8 cellular contexts compared by ENCODE assay signal in the genomic region with DNA sequence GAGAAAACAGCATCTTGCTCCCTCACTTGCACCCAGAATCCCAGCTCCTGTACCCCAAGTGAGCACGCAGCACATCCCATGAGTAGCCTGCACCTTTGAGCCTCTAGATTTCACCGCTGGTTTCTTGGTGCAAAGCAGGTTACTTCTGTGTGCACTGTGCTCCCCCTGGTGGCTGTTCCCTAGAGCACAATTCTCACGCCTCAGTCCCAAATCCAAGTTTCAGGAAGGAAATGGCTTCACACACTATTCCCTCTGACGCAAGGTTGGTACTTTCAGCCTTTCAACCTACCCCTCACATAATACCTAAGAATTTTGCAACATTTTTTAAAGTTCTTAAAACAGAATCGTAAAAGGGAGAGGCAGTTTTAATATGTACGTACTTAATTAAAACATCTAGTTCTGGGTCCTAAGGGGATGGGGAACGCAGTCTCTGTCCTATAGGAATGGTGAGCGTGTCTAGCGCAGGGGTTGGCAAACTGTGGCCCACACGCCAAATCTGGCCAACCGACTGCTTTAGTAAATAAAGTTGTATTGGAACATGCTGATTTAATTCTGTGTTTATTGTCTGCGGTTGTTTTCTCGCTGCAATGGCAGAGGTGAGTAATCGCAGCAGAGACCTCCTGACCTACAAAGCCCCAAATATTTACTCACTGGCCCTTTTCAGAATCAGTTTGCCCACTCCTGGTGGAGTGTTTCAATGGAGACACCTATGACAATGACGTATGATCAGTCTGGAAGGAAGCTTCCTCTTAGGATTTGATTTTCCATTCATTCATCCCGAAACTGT. TPM values are rescaled to one million over a fixed set of nuclear protein-coding genes. Genes with fewer than 3 reads are reported as not detected.
DNase-seq lines count a peak whose midpoint lies in the region; ATAC-seq and TF ChIP-seq lines count a peak whose summit lies in the region.

No MANE protein-coding gene starts in this region.

- H4K20me1 ChIP-seq in smooth muscle cell (ENCODE audit: low read depth), result no peaks in the 10 kb centered on the region

- no peak for TF ChIP-seq POLR2A in NB4 (IDR thresholded peaks at IDR 0.05; ENCODE audit: extremely low read depth, insufficient read length)

- H3K27ac ChIP-seq in VCaP, result no peak overlapping the region
- H3K27ac ChIP-seq in heart right ventricle, result no peak overlapping the region
- H3K27ac ChIP-seq in smooth muscle cell (ENCODE audit: low read depth), result no peak overlapping the region
- no peak overlapping the region for H3K27ac ChIP-seq in effector memory CD4-positive, alpha-beta T cell (ENCODE audit: insufficient read depth, low read length, poor library complexity, severe bottlenecking)
- no peak overlapping the region for H3K27ac ChIP-seq in aorta (ENCODE audit: low read depth in 1 of 2, low read length in 2 of 2)

- H3K4me2 ChIP-seq in smooth muscle cell, result no peak overlapping the region

- H3K4me3 ChIP-seq in NB4 (ENCODE audit: low read depth, low read length), result no peak overlapping the region
- H3K4me3 ChIP-seq in heart right ventricle, result no peak overlapping the region
- H3K4me3 ChIP-seq in smooth muscle cell, result no peak overlapping the region
- no peak overlapping the region for H3K4me3 ChIP-seq in effector memory CD4-positive, alpha-beta T cell (ENCODE audit: insufficient read depth, low read depth, low read length, poor library complexity, severe bottlenecking)
- H3K4me3 ChIP-seq in aorta (ENCODE audit: low read length in 2 of 2), result no peak overlapping the region

- no peaks in the 10 kb centered on the region for H3K79me2 ChIP-seq in smooth muscle cell (ENCODE audit: low read depth)

- WGBS in heart right ventricle, 2 donors, result 72% methylated on average over 16 of the region's 16 CpGs
- 79% methylated on average over 16 of the region's 16 CpGs for WGBS in smooth muscle cell (ENCODE audit: low lambda C conversion rate)
- 71 to 75% methylated on average over 16 of the region's 16 CpGs for WGBS in aorta, 2 donors

- TF ChIP-seq CTCF in NB4 (IDR thresholded peaks at IDR 0.05; ENCODE audit: low read depth, low read length) (peak; percentile 90), VCaP (conservative IDR thresholded peaks at IDR 0.05) (peak; percentile 80), heart right ventricle (IDR thresholded peaks at IDR 0.05) (peak in 8 of 9 donors; percentile 31 to 63 (median 58)), smooth muscle cell (IDR thresholded peaks at IDR 0.05; ENCODE audit: borderline replicate concordance, insufficient read depth, poor library complexity, severe bottlenecking) (peak; percentile 58)

- no peak overlapping the region for H3K9ac ChIP-seq in smooth muscle cell (ENCODE audit: low read depth)

- H3K36me3 ChIP-seq in heart right ventricle (no peaks in the 10 kb centered on the region), smooth muscle cell (ENCODE audit: low read depth) (no peaks in the 10 kb centered on the region), aorta (ENCODE audit: control insufficient read depth in 1 of 2, insufficient read depth in 2 of 2, low read length in 1 of 2) (no peaks in the 10 kb centered on the region)
- H3K36me3 ChIP-seq in effector memory CD4-positive, alpha-beta T cell (ENCODE audit: control insufficient read depth, insufficient read depth, low read length), result no peaks in the 10 kb centered on the region

- H3F3A ChIP-seq in smooth muscle cell (ENCODE audit: low read depth), result no peaks in the 10 kb centered on the region

- peak; percentile 56 for ATAC-seq in Right ventricle myocardium inferior
- ATAC-seq in heart right ventricle, result peak in 4 of 8 donors; percentile 37 to 53 (median 42)
- no peak for ATAC-seq in aorta (ENCODE audit: low FRiP score)

- H3K4me1 ChIP-seq in heart right ventricle, result no peaks in the 10 kb centered on the region
- H3K4me1 ChIP-seq in smooth muscle cell (ENCODE audit: low read depth), result no peaks in the 10 kb centered on the region
- no peaks in the 10 kb centered on the region for H3K4me1 ChIP-seq in effector memory CD4-positive, alpha-beta T cell (ENCODE audit: control insufficient read depth, insufficient read depth, low read length, poor library complexity, severe bottlenecking)
- no peaks in the 10 kb centered on the region for H3K4me1 ChIP-seq in aorta (ENCODE audit: control insufficient read depth in 1 of 2, insufficient read depth in 2 of 2, low read length in 2 of 2)

- H3K27me3 ChIP-seq in heart right ventricle (peaks cover 0 to 8% (median 0%) of the 10 kb centered on the region in 7 donors), smooth muscle cell (ENCODE audit: low read depth) (peaks cover 5% of the 10 kb centered on the region), aorta (ENCODE audit: control insufficient read depth in 1 of 2, insufficient read depth in 2 of 2, low read length in 1 of 2) (no peaks in the 10 kb centered on the region)
- no peaks in the 10 kb centered on the region for H3K27me3 ChIP-seq in effector memory CD4-positive, alpha-beta T cell (replicated peaks; ENCODE audit: control insufficient read depth, insufficient read depth, low read length, poor library complexity, severe bottlenecking)

- H3K9me3 ChIP-seq in heart right ventricle, result no peaks in the 10 kb centered on the region
- no peaks in the 10 kb centered on the region for H3K9me3 ChIP-seq in smooth muscle cell (replicated peaks; ENCODE audit: low read depth)
- H3K9me3 ChIP-seq in effector memory CD4-positive, alpha-beta T cell (ENCODE audit: control insufficient read depth, low read length), result no peaks in the 10 kb centered on the region
- no peaks in the 10 kb centered on the region for H3K9me3 ChIP-seq in aorta (ENCODE audit: control insufficient read depth, low read length)

- no peak overlapping the region for H2AFZ ChIP-seq in smooth muscle cell (ENCODE audit: low read depth)

- DNase-seq in Right ventricle myocardium inferior (ENCODE audit: missing footprints), result no peak
- DNase-seq in cardiac septum (ENCODE audit: low spot score), result no peak
- peak; percentile 74 for DNase-seq in NB4 (ENCODE audit: low read depth)
- no peak for DNase-seq in heart right ventricle
- no peak for DNase-seq in smooth muscle cell (lab: John Stamatoyannopoulos, UW; ENCODE audit: unreplicated experiment)
- DNase-seq in effector memory CD4-positive, alpha-beta T cell, result no peak
- no peak for DNase-seq in aorta

- intact Hi-C loops in Right ventricle myocardium inferior (cut with DNase I) (loop anchor here (2.0 kb wide), 1 partner anchor 334 kb away; no protein-coding TSS in a partner anchor), cardiac septum (cut with DNase I) (no loop called here), heart right ventricle (cut with DNase I) (loop anchor here in 1 of 10 donors (2.0 kb wide), 1 partner anchor 334 kb away; no protein-coding TSS in a partner anchor), aorta (cut with DNase I) (no loop called here)

RNA-seq across cellular contexts. Expression of gene DHCR7, which starts 27.5 kb away (rescaled TPM):
- total RNA-seq in Right ventricle myocardium inferior (46.3 TPM), cardiac septum (31.2 TPM), heart right ventricle (10 to 100 TPM; 24.9 to 49.6 (median 31.0) TPM), smooth muscle cell (50.1 and 65.9 TPM in 2 replicates), aorta (10 to 100 TPM; 22.0 to 27.8 TPM)
- polyA plus RNA-seq in heart right ventricle (10 to 100 TPM; 13.5 to 16.0 TPM), smooth muscle cell (81.0 and 99.1 TPM in 2 replicates), aorta (1 to 10 TPM; 4.2 to 4.3 TPM)

RNA-seq across cellular contexts. Expression of gene NADSYN1, which starts 32.4 kb away (rescaled TPM):
- total RNA-seq in Right ventricle myocardium inferior (22.1 TPM), cardiac septum (22.0 TPM), heart right ventricle (10 to 100 TPM; 13.4 to 31.4 (median 16.0) TPM), smooth muscle cell (30.2 and 45.4 TPM in 2 replicates), aorta (10 to 100 TPM; 52.1 to 88.3 TPM)
- polyA plus RNA-seq in heart right ventricle (10 to 100 TPM; 25.6 to 32.0 TPM), smooth muscle cell (33.8 and 41.2 TPM in 2 replicates), aorta (100 to 1,000 TPM in 1 of 2 donors, 10 to 100 TPM in 1; 22.7 to 137 TPM)
